In genomic region chr3:62873672-62874397, GRCh38 we compare ENCODE assay signal across 8 cellular contexts. TPM values are rescaled to one million over a fixed set of nuclear protein-coding genes. Genes with fewer than 3 reads are reported as not detected.
A peak's percentile ranks its signal among the peaks of the same experiment; 100 is the strongest.
DNase-seq lines count a peak whose midpoint lies in the region; ATAC-seq and TF ChIP-seq lines count a peak whose summit lies in the region.

No MANE protein-coding gene starts in this region.

- intact Hi-C loops in Caco-2 (cut with micrococcal nuclease; ENCODE audit: unreplicated experiment) (loop anchor here (1.0 to 10.0 kb wide), 3 partner anchors 171 to 353 kb away; no protein-coding TSS in a partner anchor), left ventricle myocardium inferior (cut with micrococcal nuclease) (no loop called here), psoas muscle (cut with DNase I) (no loop called here)

- H3K4me1 ChIP-seq in Caco-2 (no peaks in the 10 kb centered on the region; the same call in 1 of the 2 replicates), left ventricle myocardium inferior (peaks cover 30% of the 10 kb centered on the region), psoas muscle (no peaks in the 10 kb centered on the region)

- POLR2A ChIA-PET in Caco-2 (lab: Charles Lee) (no interaction called here), T-cell (lab: Charles Lee) (no interaction called here)

- H3K36me3 ChIP-seq in Caco-2 (ENCODE audit: control insufficient read depth, insufficient read depth, low read length): no peaks in the 10 kb centered on the region
- no peaks in the 10 kb centered on the region for H3K36me3 ChIP-seq in left ventricle myocardium inferior
- no peaks in the 10 kb centered on the region for H3K36me3 ChIP-seq in psoas muscle (ENCODE audit: insufficient read depth in 1 of 2, low read depth in 1 of 2)

- H3K4me1 Mint-ChIP-seq in Caco-2 (ENCODE audit: low read depth, unreplicated experiment): no peaks in the 10 kb centered on the region
- peaks cover 0 to 2% (median 0%) of the 10 kb centered on the region in 3 donors for H3K4me1 Mint-ChIP-seq in T-cell

- 1 to 2% (median 1%) methylated on average over 42 to 56 of the region's 56 CpGs for WGBS in psoas muscle, 3 donors

- H3K27me3 ChIP-seq in Caco-2 (replicated peaks; ENCODE audit: control insufficient read depth, insufficient read depth, low read length) (peaks cover 2% of the 10 kb centered on the region; the same call in 1 of the 2 replicates), left ventricle myocardium inferior (ENCODE audit: low read depth) (peaks cover 56% of the 10 kb centered on the region), psoas muscle (ENCODE audit: insufficient read depth in 3 of 3, low read length in 2 of 3) (peaks cover 0 to 57% (median 24%) of the 10 kb centered on the region in 3 donors)

- H3K27ac Mint-ChIP-seq in Caco-2 (ENCODE audit: unreplicated experiment) (peak overlapping the region; percentile 59), T-cell (no peak overlapping the region)

- DNase-seq in Caco-2 (peak; percentile 60 to 61), HuH-7 (ENCODE audit: low spot score) (peak; percentile 35), T-cell (no peak), left ventricle myocardium inferior (peak; percentile 58), psoas muscle (peak in 1 of 2 donors; percentile 46), AML-193 (lab: John Stamatoyannopoulos, UW) (no peak)

- TF ChIP-seq CTCF in Caco-2 (IDR thresholded peaks at IDR 0.05; ENCODE audit: insufficient read depth in 1 of 2, low read depth in 1 of 2, low read length in 1 of 2, severe bottlenecking in 1 of 2, unreplicated experiment in 1 of 2): peak; percentile 44 to 51
- TF ChIP-seq CTCF in left ventricle myocardium inferior (IDR thresholded peaks at IDR 0.05; ENCODE audit: borderline replicate concordance): no peak
- TF ChIP-seq CTCF in psoas muscle (IDR thresholded peaks at IDR 0.05): no peak

- H3K9me3 Mint-ChIP-seq in Caco-2 (ENCODE audit: unreplicated experiment) (no peaks in the 10 kb centered on the region), T-cell (peaks cover 3 to 6% (median 4%) of the 10 kb centered on the region in 3 donors)

- H3K27me3 Mint-ChIP-seq in Caco-2 (ENCODE audit: insufficient read depth, unreplicated experiment): peaks cover 19% of the 10 kb centered on the region
- peaks cover 35 to 41% of the 10 kb centered on the region in 2 donors for H3K27me3 Mint-ChIP-seq in T-cell

- peak overlapping the region; percentile 93 for H3K4me3 Mint-ChIP-seq in Caco-2 (ENCODE audit: unreplicated experiment)
- H3K4me3 Mint-ChIP-seq in T-cell: peak overlapping the region in 2 of 3 donors; percentile 21 to 26

- CTCF ChIA-PET in Caco-2 (lab: Charles Lee) (interaction anchor here (0.6 to 1.6 kb wide), 2 partner anchors 221 to 320 kb away, joined by 3 to 9 read pairs; no protein-coding TSS in a partner anchor), T-cell (lab: Charles Lee) (no interaction called here)

- peak overlapping the region; percentile 89 for H3K27ac ChIP-seq in left ventricle myocardium inferior (replicated peaks)
- H3K27ac ChIP-seq in psoas muscle: no peak overlapping the region

- H3K9me3 ChIP-seq in Caco-2 (peaks cover 4% of the 10 kb centered on the region), left ventricle myocardium inferior (replicated peaks) (peaks cover 7% of the 10 kb centered on the region), psoas muscle (no peaks in the 10 kb centered on the region)

- H3K36me3 Mint-ChIP-seq in Caco-2 (ENCODE audit: insufficient read depth, unreplicated experiment): no peaks in the 10 kb centered on the region
- no peaks in the 10 kb centered on the region for H3K36me3 Mint-ChIP-seq in T-cell

- ATAC-seq in T-cell (replicated peaks in 1 of 4): no peak
- no peak for ATAC-seq in psoas muscle
- no peak for ATAC-seq in HG02642 (IDR thresholded peaks at IDR 0.05; ENCODE audit: poor library complexity, unreplicated experiment)
- no peak for ATAC-seq in GM18870 (IDR thresholded peaks at IDR 0.05; ENCODE audit: unreplicated experiment)

- peak overlapping the region; percentile 15 for H3K4me3 ChIP-seq in Caco-2 (ENCODE audit: low read depth, low read length)
- H3K4me3 ChIP-seq in left ventricle myocardium inferior: peak overlapping the region; percentile 73
- H3K4me3 ChIP-seq in psoas muscle: peak overlapping the region; percentile 55

- no TSS peak for BruUV-seq in Caco-2 (replicated peaks; lab: Mats Ljungman, UMichigan)

RNA-seq across cellular contexts. Expression of gene CADPS, which starts 1.4 kb away (rescaled TPM):
- total RNA-seq in Caco-2 (2022): not detected in 2 replicates
- total RNA-seq in T-cell: under 1 TPM in 1 of 5 donors, not detected in 4; 0.49 TPM
- total RNA-seq in left ventricle myocardium inferior: 25.0 TPM
- under 1 TPM in 1 of 4 donors, not detected in 3; 0.07 TPM for total RNA-seq in psoas muscle
- under 1 TPM in 2 of 3 donors, not detected in 1; 0.01 to 0.04 TPM for polyA plus RNA-seq in psoas muscle

Comparison
In these comparisons a context has a peak if more than half of its experiments do, and no peak if none do; other contexts are left out.
1. DNase-seq: peak in Caco-2 (2 of 2), HuH-7 (single experiment) and left ventricle myocardium inferior (single experiment); none in T-cell (0 of 34) and AML-193 (0 of 2).
2. H3K4me3 ChIP-seq: peak in every context shown above with its lines; median percentile 73 in left ventricle myocardium inferior; 55 in psoas muscle; 15 in Caco-2.
3. CTCF ChIP-seq: peak in Caco-2 (2 of 2); none in left ventricle myocardium inferior (single experiment) and psoas muscle (single experiment).
4. RNA of gene CADPS, which starts 1.4 kb away (total RNA-seq): 25.0 TPM in left ventricle myocardium inferior (single experiment); not detected in Caco-2, 0.07 TPM in psoas muscle and 0.49 TPM in T-cell; every median in the first group is over 10 times any median in the second.